ENCODE assay signal across 25 cellular contexts in genomic region chr2:217273851-217274250, GRCh38.
DNase-seq lines count a peak whose midpoint lies in the region; ATAC-seq, FAIRE-seq and TF ChIP-seq lines count a peak whose summit lies in the region.
"Had no signal": no experiment of that assay in that cellular context is flagged by ENCODE, and none has a peak within 500 bp of the region (broad histone marks: within the 10 kb centered on the region; RNA-seq: fewer than 3 reads in every experiment).

No MANE protein-coding gene starts in this region.

- TF ChIP-seq EP300 in H1 (IDR thresholded peaks at IDR 0.05; ENCODE audit: borderline replicate concordance in 1 of 2, low read depth in 2 of 2, low read length in 2 of 2) (no peak), suprapubic skin (IDR thresholded peaks at IDR 0.05) (no peak)

- H3K79me1 ChIP-seq in H1 (ENCODE audit: low read depth, low read length) = no peaks in the 10 kb centered on the region

- H3F3A ChIP-seq in GM23248 (ENCODE audit: insufficient read depth) = peaks cover 26% of the 10 kb centered on the region

- TF ChIP-seq POLR2A in heart left ventricle (IDR thresholded peaks at IDR 0.05) (no peak), H1 (IDR thresholded peaks at IDR 0.05; ENCODE audit: control extremely low read depth in 1 of 2, low read depth in 2 of 2, low read length in 2 of 2) (no peak), suprapubic skin (IDR thresholded peaks at IDR 0.05) (no peak)

- no peak overlapping the region for H3K56ac ChIP-seq in H1 (replicated peaks; ENCODE audit: insufficient read length, low read depth, low read length)

- H2AFZ ChIP-seq in H1 (ENCODE audit: low read length) (no peak overlapping the region), GM23248 (no peak overlapping the region)

- H3K27ac ChIP-seq in left ventricle myocardium inferior (replicated peaks) (peak overlapping the region; percentile 45), heart left ventricle (peak overlapping the region in 1 of 12 donors; percentile 75), H1 (ENCODE audit: low read depth, low read length) (no peak overlapping the region), rectal smooth muscle tissue (ENCODE audit: low read depth, low read length) (peak overlapping the region; percentile 82), stomach smooth muscle (ENCODE audit: low read length) (peak overlapping the region; percentile 84), GM23248 (no peak overlapping the region), suprapubic skin (no peak overlapping the region)
- H3K27ac ChIP-seq: A549; BLaER1 treated with 17β-estradiol and CSF1 and Interleukin-3, amounts not matched to agents 10 nM and 100 nM had no signal

- CTCF ChIA-PET in H1 (lab: Charles Lee; ENCODE audit: partially characterized antibody) = interaction anchor here (0.6 kb wide), 1 partner anchor 733 kb away, joined by 3 read pairs; no protein-coding TSS in a partner anchor

- H3K9me3 ChIP-seq in left ventricle myocardium inferior (replicated peaks) (no peaks in the 10 kb centered on the region), heart left ventricle (no peaks in the 10 kb centered on the region), H1 (ENCODE audit: insufficient read depth in 2 of 2, low read depth in 1 of 2, low read length in 1 of 2) (peaks cover under 1 to 1% of the 10 kb centered on the region in 2 experiments; a peak in 1 of 4 replicates), stomach smooth muscle (ENCODE audit: control insufficient read depth in 2 of 2, low read length in 2 of 2) (no peaks in the 10 kb centered on the region), GM23248 (ENCODE audit: low read depth) (no peaks in the 10 kb centered on the region), suprapubic skin (no peaks in the 10 kb centered on the region)
- H3K9me3 ChIP-seq: A549, BE2C had no signal

- no peak for TF ChIP-seq CTCF in left ventricle myocardium inferior (IDR thresholded peaks at IDR 0.05; ENCODE audit: borderline replicate concordance)
- TF ChIP-seq CTCF in heart left ventricle (IDR thresholded peaks at IDR 0.05) = no peak
- no peak for TF ChIP-seq CTCF in H1 (IDR thresholded peaks at IDR 0.05; ENCODE audit: control extremely low read depth in 1 of 3, insufficient read depth in 1 of 3, low read depth in 1 of 3, low read length in 3 of 3)
- no peak for TF ChIP-seq CTCF in suprapubic skin (IDR thresholded peaks at IDR 0.05)

- in situ Hi-C loops in GM23248 (cut with MboI) = no loop called here

- H2AK5ac ChIP-seq in H1 (ENCODE audit: low read depth, low read length) = no peak overlapping the region

- H4K91ac ChIP-seq in H1 (replicated peaks; ENCODE audit: insufficient read length, low read length) = no peak overlapping the region

- DNase-seq in left ventricle myocardium inferior = no peak
- no peak for DNase-seq in heart left ventricle
- no peak for DNase-seq in H1 (ENCODE audit: low read depth in 1 of 2, low spot score in 2 of 2)
- no peak for DNase-seq in GM23248
- DNase-seq in suprapubic skin (ENCODE audit: low spot score in 2 of 2) = no peak
- DNase-seq: 8988T; ACHN; AML-193; BE2C; CD4-positive, alpha-beta T cell; CD8-positive, alpha-beta memory T cell; DMS 273 treated with DMSO at 0.1 percent for 48 hours; DMS79; EL; GDM1; H9 had no signal

- peaks cover 69% of the 10 kb centered on the region for H3K4me1 ChIP-seq in left ventricle myocardium inferior
- H3K4me1 ChIP-seq in heart left ventricle = peaks cover under 1 to 44% (median 25%) of the 10 kb centered on the region in 12 donors
- peaks cover 0 to 6% (median 5%) of the 10 kb centered on the region in 4 experiments; a peak in 5 of 7 replicates for H3K4me1 ChIP-seq in H1 (replicated peaks in 1 of 4; ENCODE audit: control insufficient read depth in 3 of 4, insufficient read depth in 4 of 4, low read length in 3 of 4)
- peaks cover 19% of the 10 kb centered on the region for H3K4me1 ChIP-seq in rectal smooth muscle tissue (ENCODE audit: control insufficient read depth, insufficient read depth, low read length)
- H3K4me1 ChIP-seq in stomach smooth muscle (ENCODE audit: control insufficient read depth, insufficient read depth, low read length) = peaks cover 43% of the 10 kb centered on the region
- peaks cover 23% of the 10 kb centered on the region for H3K4me1 ChIP-seq in GM23248 (ENCODE audit: insufficient read depth)
- H3K4me1 ChIP-seq in suprapubic skin = peaks cover 30% of the 10 kb centered on the region
- H3K4me1 ChIP-seq: BE2C had no signal

- H4K20me1 ChIP-seq in H1 (replicated peaks in 1 of 2; ENCODE audit: control insufficient read depth in 1 of 2, insufficient read depth in 2 of 2, low read length in 2 of 2) = peaks cover 14 to 28% of the 10 kb centered on the region in 2 experiments
- H4K20me1 ChIP-seq in GM23248 (ENCODE audit: insufficient read depth) = no peaks in the 10 kb centered on the region
- H4K20me1 ChIP-seq: BLaER1 treated with 17β-estradiol and CSF1 and Interleukin-3, amounts not matched to agents 10 nM and 100 nM had no signal

- no peak for FAIRE-seq in H1 (lab: Jason Lieb, UNC)
- FAIRE-seq: A549, D721Med, GM12878, GM19239 had no signal

- H3K79me2 ChIP-seq in H1 (ENCODE audit: control insufficient read depth in 1 of 2, insufficient read depth in 2 of 2, low read length in 2 of 2) (no peaks in the 10 kb centered on the region), GM23248 (ENCODE audit: insufficient read depth) (no peaks in the 10 kb centered on the region)

- POLR2A ChIA-PET in H1 (lab: Charles Lee; ENCODE audit: partially characterized antibody) = no interaction called here

- no peak overlapping the region for H3K14ac ChIP-seq in H1 (ENCODE audit: insufficient read length)

- H3K9me2 ChIP-seq in GM23248 (ENCODE audit: insufficient read depth) = no peaks in the 10 kb centered on the region

- H2BK12ac ChIP-seq in H1 (ENCODE audit: low read depth, low read length) = no peak overlapping the region

- no peak overlapping the region for H2BK120ac ChIP-seq in H1 (replicated peaks; ENCODE audit: low read depth, low read length)

- no peak for TF ChIP-seq RAD21 in H1 (IDR thresholded peaks at IDR 0.05 in 1 of 2, conservative IDR thresholded peaks at IDR 0.05 in 1 of 2; ENCODE audit: low read depth in 2 of 2, low read length in 2 of 2)

- intact Hi-C loops in left ventricle myocardium inferior (cut with micrococcal nuclease) = no loop called here
- intact Hi-C loops in heart left ventricle (cut with DNase I) = loop anchor here in 2 of 10 donors (10.0 kb wide), 2 partner anchors 199 to 579 kb away; partner anchors contain the start of gene IGFBP5 (in 1 of the 2)

- H3K4me2 ChIP-seq in H1 (ENCODE audit: insufficient read depth in 1 of 2, low read depth in 2 of 2, low read length in 2 of 2) (no peak overlapping the region), GM23248 (ENCODE audit: unreplicated experiment) (no peak overlapping the region)
- H3K4me2 ChIP-seq: A549 had no signal

- H3K4ac ChIP-seq in H1 (replicated peaks; ENCODE audit: insufficient read length, low read depth, low read length) = no peak overlapping the region

- H3K4me3 ChIP-seq in left ventricle myocardium inferior (no peak overlapping the region), heart left ventricle (no peak overlapping the region), H1 (ENCODE audit: extremely low read depth in 1 of 4, insufficient read depth in 2 of 4, low read depth in 3 of 4, low read length in 4 of 4) (no peak overlapping the region), rectal smooth muscle tissue (ENCODE audit: low read length) (no peak overlapping the region), stomach smooth muscle (ENCODE audit: low read length in 2 of 2) (no peak overlapping the region), GM23248 (no peak overlapping the region), suprapubic skin (no peak overlapping the region)
- H3K4me3 ChIP-seq: A549; BLaER1 treated with 17β-estradiol and CSF1 and Interleukin-3, amounts not matched to agents 10 nM and 100 nM; GM12878 had no signal

- H3K23ac ChIP-seq in H1 (ENCODE audit: insufficient read length) = no peak overlapping the region

- H3K9ac ChIP-seq in H1 (replicated peaks in 1 of 4; ENCODE audit: extremely low read depth in 1 of 4, low read depth in 3 of 4, low read length in 3 of 4) = no peak overlapping the region
- no peak overlapping the region for H3K9ac ChIP-seq in rectal smooth muscle tissue (ENCODE audit: low read length)
- no peak overlapping the region for H3K9ac ChIP-seq in stomach smooth muscle (ENCODE audit: low read length in 2 of 2)
- H3K9ac ChIP-seq in GM23248 = no peak overlapping the region
- H3K9ac ChIP-seq: BLaER1 treated with 17β-estradiol and CSF1 and Interleukin-3, amounts not matched to agents 10 nM and 100 nM had no signal

- no peak overlapping the region for H2BK5ac ChIP-seq in H1 (ENCODE audit: low read depth, low read length)

- H3K36me3 ChIP-seq in left ventricle myocardium inferior (no peaks in the 10 kb centered on the region), heart left ventricle (no peaks in the 10 kb centered on the region), H1 (ENCODE audit: control insufficient read depth in 2 of 4, insufficient read depth in 4 of 4, low read length in 3 of 4) (peaks cover 0 to 2% (median 0%) of the 10 kb centered on the region in 4 experiments; a peak in 1 of 8 replicates), rectal smooth muscle tissue (ENCODE audit: control insufficient read depth, insufficient read depth, low read length) (no peaks in the 10 kb centered on the region), stomach smooth muscle (ENCODE audit: control insufficient read depth in 2 of 2, insufficient read depth in 2 of 2, low read length in 2 of 2) (no peaks in the 10 kb centered on the region), GM23248 (ENCODE audit: low read depth) (no peaks in the 10 kb centered on the region), suprapubic skin (no peaks in the 10 kb centered on the region)
- H3K36me3 ChIP-seq: BE2C; BLaER1 treated with 17β-estradiol and CSF1 and Interleukin-3, amounts not matched to agents 10 nM and 100 nM had no signal

- no peak overlapping the region for H3K18ac ChIP-seq in H1 (ENCODE audit: extremely low read depth, low read length)

- WGBS in heart left ventricle, 4 donors = 39 to 70% (median 61%) methylated on average over 2 of the region's 2 CpGs
- 94% methylated on average over 2 of the region's 2 CpGs; no CpG with 5 or more reads in 1 of the 2 experiments for WGBS in H1 (ENCODE audit: extremely low coverage in 1 of 2, insufficient coverage in 1 of 2, insufficient read length in 1 of 2, insufficient replicate concordance in 2 of 2, low coverage in 1 of 2, low lambda C conversion rate in 2 of 2, missing lambda C conversion rate in 1 of 2), 2 experiments
- WGBS in GM23248 (ENCODE audit: low coverage in 1 of 2, low lambda C conversion rate in 2 of 2, missing lambda C conversion rate in 2 of 2), 2 experiments = 94 to 96% methylated on average over 2 of the region's 2 CpGs
- 75% methylated on average over 2 of the region's 2 CpGs for WGBS in suprapubic skin

- no peaks in the 10 kb centered on the region for H3K23me2 ChIP-seq in H1 (ENCODE audit: low read depth, low read length)

- ATAC-seq in heart left ventricle = no peak
- no peak for ATAC-seq in GM21825 (IDR thresholded peaks at IDR 0.05; ENCODE audit: unreplicated experiment)
- ATAC-seq: A549, GM12878, HCT116 had no signal

- no peak overlapping the region for H2BK20ac ChIP-seq in H1 (ENCODE audit: low read length)

- no peak overlapping the region for H2BK15ac ChIP-seq in H1 (ENCODE audit: low read length)

- H4K8ac ChIP-seq in H1 (ENCODE audit: extremely low read depth, insufficient read depth, low read length) = no peak overlapping the region

- no peak overlapping the region for H4K5ac ChIP-seq in H1 (ENCODE audit: insufficient read length, low read depth, low read length)

- H3K27me3 ChIP-seq in left ventricle myocardium inferior (ENCODE audit: low read depth) (no peaks in the 10 kb centered on the region), heart left ventricle (no peaks in the 10 kb centered on the region), H1 (replicated peaks in 1 of 4; ENCODE audit: control insufficient read depth in 3 of 4, extremely low read depth in 1 of 4, insufficient read depth in 3 of 4, low read length in 3 of 4) (peaks cover 70 to 94% (median 83%) of the 10 kb centered on the region in 4 experiments), rectal smooth muscle tissue (ENCODE audit: control insufficient read depth, insufficient read depth, low read length) (no peaks in the 10 kb centered on the region), stomach smooth muscle (ENCODE audit: control insufficient read depth in 1 of 2, insufficient read depth in 2 of 2, low read length in 2 of 2) (no peaks in the 10 kb centered on the region), GM23248 (replicated peaks; ENCODE audit: insufficient read depth) (no peaks in the 10 kb centered on the region), suprapubic skin (peaks cover 2% of the 10 kb centered on the region)
- H3K27me3 ChIP-seq: BE2C had no signal

Comparison
In these comparisons a context has a peak if more than half of its experiments do, and no peak if none do; other contexts are left out.
1. H3K27ac ChIP-seq: peak in left ventricle myocardium inferior (single experiment), rectal smooth muscle tissue (single experiment) and stomach smooth muscle (single experiment); none in H1 (single experiment), GM23248 (single experiment) and suprapubic skin (single experiment).